Comparison of ENCODE assay signal across 8 cellular contexts in genomic region chr1:89844236-89844807, GRCh38. TPM values are rescaled to one million over a fixed set of nuclear protein-coding genes. Genes with fewer than 3 reads are reported as not detected.
DNase-seq lines count a peak whose midpoint lies in the region; ATAC-seq and TF ChIP-seq lines count a peak whose summit lies in the region.

No MANE protein-coding gene starts in this region.

- intact Hi-C loops in activated CD4-positive, alpha-beta T cell treated with anti-CD3 and anti-CD28 coated beads for 36 hours (cut with DNase I, micrococcal nuclease) = loop anchor here (1.0 to 5.0 kb wide), 5 partner anchors 11 to 119 kb away; no protein-coding TSS in a partner anchor

- POLR2A ChIA-PET in activated CD4-positive, alpha-beta T cell treated with anti-CD3 and anti-CD28 coated beads for 36 hours (lab: Charles Lee) = interaction anchor here (1.1 to 2.5 kb wide), 3 partner anchors 10 to 24 kb away, joined by 3 to 9 read pairs (median 4); partner anchors contain the start of gene LRRC8D

- peak; percentile 74 for DNase-seq in activated CD4-positive, alpha-beta T cell treated with anti-CD3 and anti-CD28 coated beads for 36 hours
- DNase-seq in endodermal cell (no peak), UCSD-AML1 (lab: John Stamatoyannopoulos, UW; ENCODE audit: unreplicated experiment) (no peak)

- H3K27ac ChIP-seq in endodermal cell (ENCODE audit: low read depth, low read length) (peak overlapping the region; percentile 3), skin epidermis (peak overlapping the region in 17 of 21 experiments; percentile 52 to 96 (median 85))

- 92 to 98% methylated on average over 5 to 7 of the region's 7 CpGs for WGBS in endodermal cell (ENCODE audit: insufficient coverage in 1 of 2, insufficient read length in 1 of 2), 2 experiments

- peaks cover 31% of the 10 kb centered on the region for H3K36me3 Mint-ChIP-seq in activated CD4-positive, alpha-beta T cell treated with anti-CD3 and anti-CD28 coated beads for 36 hours (ENCODE audit: low read depth)
- peaks cover 19% of the 10 kb centered on the region for H3K36me3 Mint-ChIP-seq in endodermal cell (ENCODE audit: low read depth)

- CTCF ChIA-PET in activated CD4-positive, alpha-beta T cell treated with anti-CD3 and anti-CD28 coated beads for 36 hours (lab: Charles Lee) = interaction anchor here (0.7 to 3.8 kb wide), 15 partner anchors 8 to 206 kb away, joined by 3 to 18 read pairs (median 4); partner anchors contain the start of gene LRRC8D

- no peaks in the 10 kb centered on the region for H3K9me3 ChIP-seq in endodermal cell (ENCODE audit: control insufficient read depth, low read length)

- no peak for TF ChIP-seq CTCF in GM12875 (IDR thresholded peaks at IDR 0.05; ENCODE audit: borderline replicate concordance, insufficient read depth, low read depth, low read length)
- TF ChIP-seq CTCF in endodermal cell (conservative IDR thresholded peaks at IDR 0.05) = no peak

- H3K27me3 ChIP-seq in endodermal cell (ENCODE audit: control insufficient read depth, insufficient read depth, low read length, poor library complexity, severe bottlenecking) = peaks cover 11% of the 10 kb centered on the region

- H3K9ac ChIP-seq in endodermal cell (ENCODE audit: extremely low read depth, low read length, poor library complexity, severe bottlenecking) = no peak overlapping the region

- peaks cover 4% of the 10 kb centered on the region for H3K36me3 ChIP-seq in endodermal cell (ENCODE audit: control insufficient read depth, insufficient read depth, low read length)

- peak overlapping the region; percentile 97 for H3K27ac Mint-ChIP-seq in activated CD4-positive, alpha-beta T cell treated with anti-CD3 and anti-CD28 coated beads for 36 hours
- no peak overlapping the region for H3K27ac Mint-ChIP-seq in endodermal cell

- H3K4me3 ChIP-seq in GM12875 (ENCODE audit: low read depth, low read length) (peak overlapping the region; percentile 88), endodermal cell (ENCODE audit: low read length) (peak overlapping the region; percentile 87), skin epidermis (peak overlapping the region; percentile 55 to 81 (median 65))

- peaks cover 67% of the 10 kb centered on the region for H3K4me1 Mint-ChIP-seq in activated CD4-positive, alpha-beta T cell treated with anti-CD3 and anti-CD28 coated beads for 36 hours
- peaks cover 18% of the 10 kb centered on the region for H3K4me1 Mint-ChIP-seq in endodermal cell

- H3K4me1 ChIP-seq in endodermal cell (ENCODE audit: control insufficient read depth, insufficient read depth, low read length) = peaks cover 9% of the 10 kb centered on the region

- H3K4me3 Mint-ChIP-seq in activated CD4-positive, alpha-beta T cell treated with anti-CD3 and anti-CD28 coated beads for 36 hours = peak overlapping the region; percentile 94
- peak overlapping the region; percentile 76 for H3K4me3 Mint-ChIP-seq in endodermal cell

- peak; percentile 53 for ATAC-seq in activated CD4-positive, alpha-beta T cell treated with anti-CD3 and anti-CD28 coated beads for 36 hours
- ATAC-seq in HG02571 (IDR thresholded peaks at IDR 0.05; ENCODE audit: unreplicated experiment) (no peak), HG03439 (IDR thresholded peaks at IDR 0.05; ENCODE audit: unreplicated experiment) (no peak), HG03520 (IDR thresholded peaks at IDR 0.05; ENCODE audit: unreplicated experiment) (no peak)

- H3K9me3 Mint-ChIP-seq in activated CD4-positive, alpha-beta T cell treated with anti-CD3 and anti-CD28 coated beads for 36 hours (ENCODE audit: low read depth) = no peaks in the 10 kb centered on the region
- no peaks in the 10 kb centered on the region for H3K9me3 Mint-ChIP-seq in endodermal cell

- no peaks in the 10 kb centered on the region for H3K27me3 Mint-ChIP-seq in activated CD4-positive, alpha-beta T cell treated with anti-CD3 and anti-CD28 coated beads for 36 hours
- no peaks in the 10 kb centered on the region for H3K27me3 Mint-ChIP-seq in endodermal cell (ENCODE audit: insufficient read depth)

RNA-seq across cellular contexts. Expression of gene LRRC8D, which starts 23.5 kb away (rescaled TPM):
- total RNA-seq in activated CD4-positive, alpha-beta T cell treated with anti-CD3 and anti-CD28 coated beads for 36 hours = 10 to 100 TPM; 24.3 to 30.0 TPM
- 10 to 100 TPM; 23.8 to 33.8 TPM for total RNA-seq in endodermal cell
- 26.5 TPM for polyA plus RNA-seq in endodermal cell (2013, experiment 1 of 2)
- 21.1 TPM for polyA plus RNA-seq in endodermal cell (2013, experiment 2 of 2)
